Comparison of ENCODE assay signal across 9 cellular contexts in the genomic region with DNA sequence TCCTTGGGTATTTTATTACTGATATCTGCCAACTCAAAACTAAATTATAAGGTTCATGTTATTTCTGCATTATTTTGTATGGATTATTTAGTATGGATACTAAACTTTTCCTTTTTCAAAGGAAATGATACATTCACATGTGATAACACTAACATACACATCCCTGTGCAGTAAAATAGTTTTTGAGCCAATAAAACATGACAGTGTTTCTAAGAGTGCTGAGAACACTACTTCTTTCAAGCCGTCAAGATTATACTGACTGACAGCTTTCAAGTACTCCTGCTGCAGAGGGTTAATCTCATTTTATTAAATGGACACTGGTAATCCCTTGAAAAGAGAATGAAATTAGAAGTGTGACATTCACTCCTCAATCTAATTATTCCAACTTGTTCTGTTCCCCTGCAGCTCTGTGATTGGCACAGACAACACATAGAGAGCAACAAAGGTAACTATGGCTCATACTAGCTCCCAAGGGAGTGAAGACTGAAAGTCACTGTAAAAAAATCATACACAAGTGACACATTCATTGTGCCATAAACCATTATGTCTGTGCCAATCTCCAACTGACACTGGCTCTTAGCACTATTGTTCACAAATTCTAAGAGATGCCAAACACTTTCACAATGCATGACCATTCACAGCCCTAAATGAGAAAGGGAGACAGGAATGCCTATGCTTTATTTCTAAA.
DNase-seq lines count a peak whose midpoint lies in the region; ATAC-seq and TF ChIP-seq lines count a peak whose summit lies in the region.
"Had no signal": no experiment of that assay in that cellular context is flagged by ENCODE, and none has a peak within 500 bp of the region (broad histone marks: within the 10 kb centered on the region; RNA-seq: fewer than 3 reads in every experiment).

No MANE protein-coding gene starts in this region.

- no peak overlapping the region for H3K4me3 ChIP-seq in SJSA1

- H3K4me1 Mint-ChIP-seq in activated CD4-positive, alpha-beta T cell treated with anti-CD3 and anti-CD28 coated beads, Interleukin-2, amount 10 ng/mL, durations not matched to agents 24 days and 14 days, result peaks cover 65% of the 10 kb centered on the region
- H3K4me1 Mint-ChIP-seq in stimulated activated naive B cell treated with anti-CD40 and anti-IgM and Interleukin-4, amounts not matched to agents 10 μg/mL and 1 μg/mL and 100 μg/mL, for 72 hours, result peaks cover 48 to 63% of the 10 kb centered on the region in 2 donors

- ATAC-seq in foreskin keratinocyte, result peak; percentile 12
- ATAC-seq in stimulated activated naive B cell treated with anti-CD40 and anti-IgM and Interleukin-4, amounts not matched to agents 10 μg/mL and 1 μg/mL and 100 μg/mL, for 72 hours (replicated peaks), result peak; percentile 58 to 65
- no peak for ATAC-seq in GM18907 (IDR thresholded peaks at IDR 0.05; ENCODE audit: unreplicated experiment)
- no peak for ATAC-seq in stimulated activated naive CD8-positive, alpha-beta T cell treated with anti-CD3 and anti-CD28 coated beads, Interleukin-15, Interleukin-2, amounts not matched to agents 100 U/mL and 50 U/mL, for 24 hours

- H3K4me3 Mint-ChIP-seq in activated CD4-positive, alpha-beta T cell treated with anti-CD3 and anti-CD28 coated beads, Interleukin-2, amount 10 ng/mL, durations not matched to agents 24 days and 14 days, result no peak overlapping the region
- H3K4me3 Mint-ChIP-seq in stimulated activated naive B cell treated with anti-CD40 and anti-IgM and Interleukin-4, amounts not matched to agents 10 μg/mL and 1 μg/mL and 100 μg/mL, for 72 hours, result no peak overlapping the region
- H3K4me3 Mint-ChIP-seq: T-helper 1 cell treated with Interleukin-12 subunit alpha and Interleukin-12 subunit beta and Interleukin-4 antibody, amounts not matched to agents 30 μg/mL and 1 μg/mL, for 36 hours had no signal

- peak overlapping the region; percentile 43 for H3K27ac ChIP-seq in SJSA1
- no peak overlapping the region for H3K27ac ChIP-seq in foreskin keratinocyte

- DNase-seq in activated CD4-positive, alpha-beta T cell treated with anti-CD3 and anti-CD28 coated beads, Interleukin-2, amount 10 ng/mL, durations not matched to agents 24 days and 14 days, result no peak
- no peak for DNase-seq in activated CD4-positive, alpha-beta T cell treated with anti-CD3 and anti-CD28 coated beads, Interleukin-2, amount 50 U/mL, for 4 hours
- no peak for DNase-seq in SJSA1 (ENCODE audit: low read depth in 1 of 2, low spot score in 2 of 2)
- no peak for DNase-seq in foreskin keratinocyte
- no peak for DNase-seq in stimulated activated naive B cell treated with anti-CD40 and anti-IgM and Interleukin-4, amounts not matched to agents 10 μg/mL and 1 μg/mL and 100 μg/mL, for 72 hours
- no peak for DNase-seq in T-helper 9 cell
- DNase-seq in stimulated activated naive CD8-positive, alpha-beta T cell treated with anti-CD3 and anti-CD28 coated beads, Interleukin-15, Interleukin-2, amounts not matched to agents 100 U/mL and 50 U/mL, for 24 hours, result no peak

- no peaks in the 10 kb centered on the region for H3K9me3 Mint-ChIP-seq in activated CD4-positive, alpha-beta T cell treated with anti-CD3 and anti-CD28 coated beads, Interleukin-2, amount 10 ng/mL, durations not matched to agents 24 days and 14 days
- H3K9me3 Mint-ChIP-seq in stimulated activated naive B cell treated with anti-CD40 and anti-IgM and Interleukin-4, amounts not matched to agents 10 μg/mL and 1 μg/mL and 100 μg/mL, for 72 hours, result no peaks in the 10 kb centered on the region
- H3K9me3 Mint-ChIP-seq: T-helper 1 cell treated with Interleukin-12 subunit alpha and Interleukin-12 subunit beta and Interleukin-4 antibody, amounts not matched to agents 30 μg/mL and 1 μg/mL, for 36 hours had no signal

- H3K36me3 ChIP-seq in SJSA1, result peaks cover 31% of the 10 kb centered on the region

- no peaks in the 10 kb centered on the region for H3K27me3 Mint-ChIP-seq in activated CD4-positive, alpha-beta T cell treated with anti-CD3 and anti-CD28 coated beads, Interleukin-2, amount 10 ng/mL, durations not matched to agents 24 days and 14 days
- H3K27me3 Mint-ChIP-seq in stimulated activated naive B cell treated with anti-CD40 and anti-IgM and Interleukin-4, amounts not matched to agents 10 μg/mL and 1 μg/mL and 100 μg/mL, for 72 hours, result no peaks in the 10 kb centered on the region

- peaks cover 21% of the 10 kb centered on the region for H3K36me3 Mint-ChIP-seq in activated CD4-positive, alpha-beta T cell treated with anti-CD3 and anti-CD28 coated beads, Interleukin-2, amount 10 ng/mL, durations not matched to agents 24 days and 14 days (ENCODE audit: low read depth)
- peaks cover 15 to 31% of the 10 kb centered on the region in 2 donors for H3K36me3 Mint-ChIP-seq in stimulated activated naive B cell treated with anti-CD40 and anti-IgM and Interleukin-4, amounts not matched to agents 10 μg/mL and 1 μg/mL and 100 μg/mL, for 72 hours

- H3K9me3 ChIP-seq in SJSA1 (replicated peaks), result no peaks in the 10 kb centered on the region

- H3K4me1 ChIP-seq in SJSA1 (replicated peaks) (peaks cover 17% of the 10 kb centered on the region), foreskin keratinocyte (peaks cover 13% of the 10 kb centered on the region)

- intact Hi-C loops in activated CD4-positive, alpha-beta T cell treated with anti-CD3 and anti-CD28 coated beads, Interleukin-2, amount 10 ng/mL, durations not matched to agents 24 days and 14 days (cut with micrococcal nuclease), result loop anchor here (5.0 to 10.0 kb wide), 4 partner anchors 33 to 655 kb away; a partner anchor contains a TSS

- no peak for TF ChIP-seq CTCF in foreskin keratinocyte (conservative IDR thresholded peaks at IDR 0.05)

- H3K27me3 ChIP-seq in SJSA1 (replicated peaks) (no peaks in the 10 kb centered on the region), foreskin keratinocyte (no peaks in the 10 kb centered on the region)

- H3K27ac Mint-ChIP-seq in activated CD4-positive, alpha-beta T cell treated with anti-CD3 and anti-CD28 coated beads, Interleukin-2, amount 10 ng/mL, durations not matched to agents 24 days and 14 days, result peak overlapping the region; percentile 18
- H3K27ac Mint-ChIP-seq in stimulated activated naive B cell treated with anti-CD40 and anti-IgM and Interleukin-4, amounts not matched to agents 10 μg/mL and 1 μg/mL and 100 μg/mL, for 72 hours, result no peak overlapping the region
- H3K27ac Mint-ChIP-seq: T-helper 1 cell treated with Interleukin-12 subunit alpha and Interleukin-12 subunit beta and Interleukin-4 antibody, amounts not matched to agents 30 μg/mL and 1 μg/mL, for 36 hours had no signal

Comparison
In these comparisons a context has a peak if more than half of its experiments do, and no peak if none do; other contexts are left out.
1. ATAC-seq: peak in foreskin keratinocyte (single experiment) and stimulated activated naive B cell treated with anti-CD40 and anti-IgM and Interleukin-4, amounts not matched to agents 10 μg/mL and 1 μg/mL and 100 μg/mL, for 72 hours (2 of 2); none in GM18907 (single experiment) and stimulated activated naive CD8-positive, alpha-beta T cell treated with anti-CD3 and anti-CD28 coated beads, Interleukin-15, Interleukin-2, amounts not matched to agents 100 U/mL and 50 U/mL, for 24 hours (single experiment).